Comparison of ENCODE assay signal across 13 cellular contexts in genomic region chr7:143384741-143385631, GRCh38. TPM values are rescaled to one million over a fixed set of nuclear protein-coding genes. Genes with fewer than 3 reads are reported as not detected.
DNase-seq lines count a peak whose midpoint lies in the region; ATAC-seq, FAIRE-seq and TF ChIP-seq lines count a peak whose summit lies in the region.
"Had no signal": no experiment of that assay in that cellular context is flagged by ENCODE, and none has a peak within 500 bp of the region (broad histone marks: within the 10 kb centered on the region; RNA-seq: fewer than 3 reads in every experiment).

No MANE protein-coding gene starts in this region.

- peak overlapping the region; percentile 74 for H3K4me2 ChIP-seq in endothelial cell of umbilical vein (ENCODE audit: insufficient read depth, low read length)

- H3K9me3 ChIP-seq in endothelial cell of umbilical vein (replicated peaks; ENCODE audit: control insufficient read depth, insufficient read depth, low read length): no peaks in the 10 kb centered on the region

- H3K79me2 ChIP-seq in endothelial cell of umbilical vein (ENCODE audit: control insufficient read depth, insufficient read depth, low read length): peaks cover 88% of the 10 kb centered on the region

- dilution Hi-C loops in endothelial cell of umbilical vein (cut with MboI; ENCODE audit: extremely low pct_ligation_motif_present, low sequenced_read_pairs): loop anchor here (25.0 kb wide), 1 partner anchor 127 kb away; no protein-coding TSS in a partner anchor

- FAIRE-seq in endothelial cell of umbilical vein (lab: Jason Lieb, UNC): peak; percentile 66

- peak overlapping the region; percentile 43 for H3K9ac ChIP-seq in endothelial cell of umbilical vein (replicated peaks; ENCODE audit: extremely low read depth, insufficient read depth, low read length)

- H3K4me3 ChIP-seq in AG04449 (ENCODE audit: low read depth, low read length) (peak overlapping the region; percentile 91), endothelial cell of umbilical vein (replicated peaks in 1 of 3; ENCODE audit: insufficient read depth in 1 of 3, low read depth in 1 of 3, low read length in 3 of 3) (peak overlapping the region in 1 of 3 experiments; percentile 76)

- H3K9me1 ChIP-seq in endothelial cell of umbilical vein (replicated peaks; ENCODE audit: control insufficient read depth, extremely low read depth, insufficient read depth, low read length): no peaks in the 10 kb centered on the region

- ATAC-seq in GM19035 (IDR thresholded peaks at IDR 0.05; ENCODE audit: unreplicated experiment): no peak
- ATAC-seq: foreskin keratinocyte had no signal

- no TSS peak for BruUV-seq in endothelial cell of umbilical vein (replicated peaks; lab: Mats Ljungman, UMichigan)

- no peaks in the 10 kb centered on the region for H4K20me1 ChIP-seq in endothelial cell of umbilical vein (replicated peaks; ENCODE audit: control insufficient read depth, extremely low read depth, insufficient read depth, low read length)

- H3K36me3 ChIP-seq in endothelial cell of umbilical vein (ENCODE audit: control insufficient read depth in 2 of 2, extremely low read depth in 1 of 2, insufficient read depth in 2 of 2, low read length in 2 of 2): peaks cover 16 to 32% of the 10 kb centered on the region in 2 experiments

- POLR2A ChIA-PET in AG04449 (lab: Yijun Ruan, JAX): interaction anchor here (7.0 kb wide), 1 partner anchor 8 kb away, joined by 104 read pairs; no protein-coding TSS in a partner anchor
- POLR2A ChIA-PET in endothelial cell of umbilical vein (lab: Charles Lee): interaction anchor here (0.9 to 1.7 kb wide), 7 partner anchors 8 to 145 kb away, joined by 3 to 10 read pairs (median 4); partner anchors contain the start of gene CASP2

- H3K4me1 ChIP-seq in endothelial cell of umbilical vein (ENCODE audit: control insufficient read depth, extremely low read depth, insufficient read depth, low read length): peaks cover 66% of the 10 kb centered on the region

- TF ChIP-seq CTCF in AG04449 (IDR thresholded peaks at IDR 0.05; ENCODE audit: insufficient read depth, low read length, missing control alignments): no peak
- TF ChIP-seq CTCF in endothelial cell of umbilical vein (IDR thresholded peaks at IDR 0.05; ENCODE audit: extremely low read depth in 1 of 2, insufficient read depth in 1 of 2, low read depth in 1 of 2, low read length in 2 of 2): no peak

- no peak overlapping the region for H2AFZ ChIP-seq in endothelial cell of umbilical vein (ENCODE audit: low read depth, low read length)

- peak; percentile 75 for TF ChIP-seq POLR2A in endothelial cell of umbilical vein (IDR thresholded peaks at IDR 0.05; ENCODE audit: low read depth, low read length)

- intact Hi-C loops in endothelial cell of umbilical vein (cut with micrococcal nuclease): loop anchor here (5.0 kb wide), 1 partner anchor 112 kb away; no protein-coding TSS in a partner anchor

- no peak for DNase-seq in AG04449 (ENCODE audit: low read depth, low spot score)
- DNase-seq in MV-4-11 (lab: John Stamatoyannopoulos, UW): peak; percentile 74
- DNase-seq in endothelial cell of umbilical vein (ENCODE audit: low read depth, low spot score): no peak
- DNase-seq in myocyte (ENCODE audit: low read depth): peak; percentile 71
- no peak for DNase-seq in DMS114 treated with DMSO at 0.1 percent for 48 hours (lab: John Stamatoyannopoulos, UW; ENCODE audit: unreplicated experiment)
- no peak for DNase-seq in activated CD8-positive, alpha-beta memory T cell treated with anti-CD3 and anti-CD28 coated beads, Interleukin-2, amount 50 U/mL, for 4 hours
- DNase-seq in DMS79 treated with DMSO at 0.1 percent for 48 hours (lab: John Stamatoyannopoulos, UW): no peak
- DNase-seq: foreskin keratinocyte, NCI-H510A had no signal

- CTCF ChIA-PET in AG04449 (lab: Yijun Ruan, JAX) (interaction anchor here (0.9 to 2.8 kb wide), 6 partner anchors 10 to 515 kb away, joined by 3 to 17 read pairs (median 4); no protein-coding TSS in a partner anchor), endothelial cell of umbilical vein (lab: Charles Lee) (interaction anchor here (0.6 to 2.2 kb wide), 6 partner anchors 8 to 144 kb away, joined by 3 to 11 read pairs (median 5); no protein-coding TSS in a partner anchor)

- peak overlapping the region; percentile 11 for H3K27ac ChIP-seq in endothelial cell of umbilical vein (ENCODE audit: insufficient read depth, low read depth, low read length)
- H3K27ac ChIP-seq: foreskin keratinocyte had no signal

- H3K27me3 ChIP-seq in endothelial cell of umbilical vein (ENCODE audit: control insufficient read depth in 2 of 2, insufficient read depth in 2 of 2, low read length in 2 of 2): no peaks in the 10 kb centered on the region
- H3K27me3 ChIP-seq: foreskin keratinocyte had no signal

TF ChIP-seq in endothelial cell of umbilical vein, 7 proteins besides CTCF, POLR2A, EP300 and RAD21:
- peak; percentile 59 for TF ChIP-seq POLR2AphosphoS5 (IDR thresholded peaks at IDR 0.05; ENCODE audit: insufficient read depth, low read depth, low read length)
- TF ChIP-seq EZH2 (IDR thresholded peaks at IDR 0.05; ENCODE audit: borderline replicate concordance, low read depth, low read length, severe bottlenecking): no peak
TF ChIP-seq in endothelial cell of umbilical vein: peak in this region for 1.

RNA-seq across cellular contexts. Expression of gene ZYX, which starts 3.8 kb away (rescaled TPM):
- total RNA-seq in endothelial cell of umbilical vein (533 and 545 TPM in 2 replicates), myocyte (80.1 and 82.6 TPM in 2 replicates)
- 196 TPM in 2 replicates for polyA plus RNA-seq in endothelial cell of umbilical vein
- polyA plus RNA-seq in endothelial cell of umbilical vein (2011; cell fraction: cytosol; rRNA removed): 195 and 222 TPM in 2 replicates
- 305 and 333 TPM in 2 replicates for polyA plus RNA-seq in endothelial cell of umbilical vein (2011; cell fraction: nucleus; rRNA removed)
- polyA plus RNA-seq in endothelial cell of umbilical vein (2012): 533 and 564 TPM in 2 replicates
- polyA minus RNA-seq in endothelial cell of umbilical vein: 116 and 124 TPM in 2 replicates
- polyA minus RNA-seq in endothelial cell of umbilical vein (2011; cell fraction: cytosol; rRNA and poly(A)+ RNA removed): 57.7 TPM
- 105 and 154 TPM in 2 replicates for polyA minus RNA-seq in endothelial cell of umbilical vein (2011; cell fraction: nucleus; rRNA and poly(A)+ RNA removed)
- polyA plus RNA-seq in myocyte (2012): 322 TPM

RNA-seq across cellular contexts. Expression of gene FAM131B, which starts 22.5 kb away (rescaled TPM):
- total RNA-seq in endothelial cell of umbilical vein (1.4 and 1.6 TPM in 2 replicates), myocyte (1.1 and 1.5 TPM in 2 replicates)
- polyA plus RNA-seq in endothelial cell of umbilical vein: 1.6 and 1.8 TPM in 2 replicates
- 1.7 TPM in 2 replicates for polyA plus RNA-seq in endothelial cell of umbilical vein (2011; cell fraction: cytosol; rRNA removed)
- 1.8 and 2.2 TPM in 2 replicates for polyA plus RNA-seq in endothelial cell of umbilical vein (2011; cell fraction: nucleus; rRNA removed)
- polyA plus RNA-seq in endothelial cell of umbilical vein (2012): 1.6 and 2.2 TPM in 2 replicates
- 4.4 and 5.9 TPM in 2 replicates for polyA minus RNA-seq in endothelial cell of umbilical vein
- polyA minus RNA-seq in endothelial cell of umbilical vein (2011; cell fraction: cytosol; rRNA and poly(A)+ RNA removed): not detected
- 0.77 and 0.82 TPM in 2 replicates for polyA minus RNA-seq in endothelial cell of umbilical vein (2011; cell fraction: nucleus; rRNA and poly(A)+ RNA removed)
- 2.0 TPM for polyA plus RNA-seq in myocyte (2012)

RNA-seq across cellular contexts. Expression of gene EPHA1, which starts 23.7 kb away (rescaled TPM):
- not detected in 2 replicates for total RNA-seq in endothelial cell of umbilical vein
- polyA plus RNA-seq in endothelial cell of umbilical vein: 0.06 and 0.07 TPM in 2 replicates
- 0.01 TPM in 1 of 2 replicates, not detected in the other for polyA plus RNA-seq in endothelial cell of umbilical vein (2011; cell fraction: cytosol; rRNA removed)
- polyA plus RNA-seq in endothelial cell of umbilical vein (2011; cell fraction: nucleus; rRNA removed): 0.03 and 0.50 TPM in 2 replicates
- 4.1 and 5.5 TPM in 2 replicates for polyA plus RNA-seq in endothelial cell of umbilical vein (2012)
- not detected in 2 replicates for polyA minus RNA-seq in endothelial cell of umbilical vein
- polyA minus RNA-seq in endothelial cell of umbilical vein (2011; cell fraction: cytosol; rRNA and poly(A)+ RNA removed): not detected
- not detected in 2 replicates for polyA minus RNA-seq in endothelial cell of umbilical vein (2011; cell fraction: nucleus; rRNA and poly(A)+ RNA removed)
- not detected in 2 replicates for total RNA-seq in myocyte
- polyA plus RNA-seq in myocyte (2012): 3.3 TPM
- total RNA-seq: H4 had no signal
- polyA plus RNA-seq: neural cell had no signal

RNA-seq across cellular contexts. Expression of gene TAS2R60, which starts 58.3 kb away (rescaled TPM):
- total RNA-seq in endothelial cell of umbilical vein (not detected in 2 replicates), myocyte (not detected in 2 replicates)
- not detected in 2 replicates for polyA plus RNA-seq in endothelial cell of umbilical vein
- polyA plus RNA-seq in endothelial cell of umbilical vein (2011; cell fraction: cytosol; rRNA removed): not detected in 2 replicates
- polyA plus RNA-seq in endothelial cell of umbilical vein (2011; cell fraction: nucleus; rRNA removed): not detected in 2 replicates
- not detected in 2 replicates for polyA plus RNA-seq in endothelial cell of umbilical vein (2012)
- polyA minus RNA-seq in endothelial cell of umbilical vein: not detected in 2 replicates
- not detected for polyA minus RNA-seq in endothelial cell of umbilical vein (2011; cell fraction: cytosol; rRNA and poly(A)+ RNA removed)
- 0.48 TPM in 1 of 2 replicates, not detected in the other for polyA minus RNA-seq in endothelial cell of umbilical vein (2011; cell fraction: nucleus; rRNA and poly(A)+ RNA removed)
- not detected for polyA plus RNA-seq in myocyte (2012)
- total RNA-seq: CD8-positive, alpha-beta T cell; foreskin keratinocyte; H4 had no signal
- polyA plus RNA-seq: foreskin keratinocyte, neural cell had no signal

Comparison
In these comparisons a context has a peak if more than half of its experiments do, and no peak if none do; other contexts are left out.
1. DNase-seq: peak in MV-4-11 (single experiment) and myocyte (single experiment); none in AG04449 (single experiment), endothelial cell of umbilical vein (single experiment), DMS114 treated with DMSO at 0.1 percent for 48 hours (single experiment), activated CD8-positive, alpha-beta memory T cell treated with anti-CD3 and anti-CD28 coated beads, Interleukin-2, amount 50 U/mL, for 4 hours (single experiment) and DMS79 treated with DMSO at 0.1 percent for 48 hours (single experiment).